23 cellular contexts compared by ENCODE assay signal in the genomic region with DNA sequence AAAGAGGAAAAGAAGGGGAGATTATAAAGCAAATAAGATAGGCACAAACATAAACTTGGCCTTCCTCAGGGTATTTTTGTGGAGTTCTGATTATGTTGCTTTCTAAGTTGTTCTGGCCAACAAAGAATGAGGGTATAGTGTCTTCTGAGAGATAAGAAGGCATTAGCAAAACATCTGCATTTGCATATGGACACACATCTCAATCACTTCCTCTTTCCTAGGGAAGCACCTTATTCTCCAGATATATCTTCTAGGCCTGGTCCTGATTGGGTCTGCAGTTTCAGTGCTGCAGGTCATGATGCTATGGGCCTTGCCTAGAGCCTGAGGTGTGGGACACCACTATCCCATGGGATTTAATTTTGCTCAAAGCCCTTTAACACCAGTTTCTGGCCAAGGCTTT.
A peak's percentile ranks its signal among the peaks of the same experiment; 100 is the strongest.
DNase-seq lines count a peak whose midpoint lies in the region; ATAC-seq, FAIRE-seq and TF ChIP-seq lines count a peak whose summit lies in the region.
"Had no signal": no experiment of that assay in that cellular context is flagged by ENCODE, and none has a peak within 500 bp of the region (broad histone marks: within the 10 kb centered on the region; RNA-seq: fewer than 3 reads in every experiment).

No MANE protein-coding gene starts in this region.

- no peak for TF ChIP-seq POLR2A in GM12891 (IDR thresholded peaks at IDR 0.05; ENCODE audit: low read depth, low read length)

- peak; percentile 80 for ATAC-seq in GM18907 (IDR thresholded peaks at IDR 0.05; ENCODE audit: unreplicated experiment)
- ATAC-seq in HG02623 (IDR thresholded peaks at IDR 0.05; ENCODE audit: unreplicated experiment), result peak; percentile 52
- ATAC-seq in HG03432 (IDR thresholded peaks at IDR 0.05; ENCODE audit: unreplicated experiment), result peak; percentile 74
- no peak for ATAC-seq in GM21381 (IDR thresholded peaks at IDR 0.05; ENCODE audit: unreplicated experiment)
- ATAC-seq in GM21717 (IDR thresholded peaks at IDR 0.05; ENCODE audit: unreplicated experiment), result no peak
- ATAC-seq: naive thymus-derived CD4-positive, alpha-beta T cell; right cardiac atrium had no signal

- no peak for FAIRE-seq in GM12891 (lab: Jason Lieb, UNC)
- FAIRE-seq: A204.1, HTR-8/SVneo, keratinocyte had no signal

- no peak for DNase-seq in GM12891 (ENCODE audit: insufficient read length, low spot score)
- no peak for DNase-seq in SW 1271 (lab: John Stamatoyannopoulos, UW)
- no peak for DNase-seq in AG08395 (ENCODE audit: low spot score)
- DNase-seq: activated gamma-delta T cell treated with Interleukin-2 at 50 U/mL for 16 hours; dorsolateral prefrontal cortex; foreskin fibroblast; Karpas-422; mammary epithelial cell; naive thymus-derived CD4-positive, alpha-beta T cell; NCI-H1417; NCI-H2171; NCI-H526 treated with DMSO at 0.1 percent for 48 hours; right cardiac atrium; T-helper 1 cell; testis had no signal

TF ChIP-seq in GM12891, 5 proteins besides CTCF, POLR2A, EP300 and RAD21:
- TF ChIP-seq SPI1 (IDR thresholded peaks at IDR 0.05; ENCODE audit: low read depth, low read length), result peak; percentile 86
- TF ChIP-seq TAF1 (IDR thresholded peaks at IDR 0.05; ENCODE audit: low read depth, low read length), result no peak

Comparison
In these comparisons a context has a peak if more than half of its experiments do, and no peak if none do; other contexts are left out.
1. ATAC-seq: peak in GM18907 (single experiment), HG02623 (single experiment) and HG03432 (single experiment); none in GM21381 (single experiment) and GM21717 (single experiment).